In genomic region chr6:122381494-122382083, GRCh38 we compare ENCODE assay signal across 8 cellular contexts. TPM values are rescaled to one million over a fixed set of nuclear protein-coding genes. Genes with fewer than 3 reads are reported as not detected.
DNase-seq lines count a peak whose midpoint lies in the region; ATAC-seq, FAIRE-seq and TF ChIP-seq lines count a peak whose summit lies in the region.

No MANE protein-coding gene starts in this region.

- ATAC-seq in HG03280 (IDR thresholded peaks at IDR 0.05; ENCODE audit: unreplicated experiment): peak; percentile 100
- ATAC-seq in stimulated activated naive B cell treated with anti-CD40 and anti-IgM and Interleukin-4, amounts not matched to agents 10 μg/mL and 1 μg/mL and 100 μg/mL, for 72 hours (replicated peaks): peak; percentile 82 to 90

- intact Hi-C loops in CD4-positive, alpha-beta memory T cell (cut with micrococcal nuclease): loop anchor here (1.0 to 5.0 kb wide), 6 partner anchors 18 to 149 kb away; partner anchors contain the start of genes HSF2 and SERINC1

- POLR2A ChIA-PET in CD4-positive, alpha-beta memory T cell (lab: Charles Lee; ENCODE audit: partially characterized antibody): interaction anchor here (1.0 kb wide), 1 partner anchor 149 kb away, joined by 4 read pairs; no protein-coding TSS in a partner anchor

- peaks cover 3% of the 10 kb centered on the region in 2 donors for H3K27me3 Mint-ChIP-seq in CD4-positive, alpha-beta memory T cell
- H3K27me3 Mint-ChIP-seq in endodermal cell (ENCODE audit: insufficient read depth): peaks cover 80% of the 10 kb centered on the region
- H3K27me3 Mint-ChIP-seq in stimulated activated naive B cell treated with anti-CD40 and anti-IgM and Interleukin-4, amounts not matched to agents 10 μg/mL and 1 μg/mL and 100 μg/mL, for 72 hours: peaks cover 11 to 13% of the 10 kb centered on the region in 2 donors

- TF ChIP-seq CTCF in endodermal cell (conservative IDR thresholded peaks at IDR 0.05): peak; percentile 83

- H3K27ac ChIP-seq in CD4-positive, alpha-beta memory T cell (ENCODE audit: low read depth, low read length): no peak overlapping the region
- no peak overlapping the region for H3K27ac ChIP-seq in endodermal cell (ENCODE audit: low read depth, low read length)

- H3K36me3 Mint-ChIP-seq in CD4-positive, alpha-beta memory T cell: no peaks in the 10 kb centered on the region
- no peaks in the 10 kb centered on the region for H3K36me3 Mint-ChIP-seq in endodermal cell (ENCODE audit: low read depth)
- no peaks in the 10 kb centered on the region for H3K36me3 Mint-ChIP-seq in stimulated activated naive B cell treated with anti-CD40 and anti-IgM and Interleukin-4, amounts not matched to agents 10 μg/mL and 1 μg/mL and 100 μg/mL, for 72 hours

- H3K9me3 ChIP-seq in CD4-positive, alpha-beta memory T cell (ENCODE audit: control insufficient read depth in 1 of 2, low read length in 2 of 2): no peaks in the 10 kb centered on the region
- no peaks in the 10 kb centered on the region for H3K9me3 ChIP-seq in endodermal cell (ENCODE audit: control insufficient read depth, low read length)

- peaks cover 1 to 5% (median 4%) of the 10 kb centered on the region in 4 donors for H3K4me1 Mint-ChIP-seq in CD4-positive, alpha-beta memory T cell
- no peaks in the 10 kb centered on the region for H3K4me1 Mint-ChIP-seq in endodermal cell
- peaks cover 0 to 1% of the 10 kb centered on the region in 2 donors for H3K4me1 Mint-ChIP-seq in stimulated activated naive B cell treated with anti-CD40 and anti-IgM and Interleukin-4, amounts not matched to agents 10 μg/mL and 1 μg/mL and 100 μg/mL, for 72 hours

- H3K4me1 ChIP-seq in CD4-positive, alpha-beta memory T cell (ENCODE audit: insufficient read depth, low read length): no peaks in the 10 kb centered on the region
- no peaks in the 10 kb centered on the region for H3K4me1 ChIP-seq in endodermal cell (ENCODE audit: control insufficient read depth, insufficient read depth, low read length)

- H3K9me3 Mint-ChIP-seq in CD4-positive, alpha-beta memory T cell: no peaks in the 10 kb centered on the region
- H3K9me3 Mint-ChIP-seq in endodermal cell: peaks cover 3% of the 10 kb centered on the region
- no peaks in the 10 kb centered on the region for H3K9me3 Mint-ChIP-seq in stimulated activated naive B cell treated with anti-CD40 and anti-IgM and Interleukin-4, amounts not matched to agents 10 μg/mL and 1 μg/mL and 100 μg/mL, for 72 hours

- H3K9ac ChIP-seq in endodermal cell (ENCODE audit: extremely low read depth, low read length, poor library complexity, severe bottlenecking): no peak overlapping the region

- CTCF ChIA-PET in CD4-positive, alpha-beta memory T cell (lab: Charles Lee; ENCODE audit: partially characterized antibody): interaction anchor here (0.7 to 9.2 kb wide), 17 partner anchors 9 to 149 kb away, joined by 3 to 151 read pairs (median 3); partner anchors contain the start of genes HSF2 and SERINC1

- H3K36me3 ChIP-seq in CD4-positive, alpha-beta memory T cell (ENCODE audit: insufficient read depth, low read length): no peaks in the 10 kb centered on the region
- H3K36me3 ChIP-seq in endodermal cell (ENCODE audit: control insufficient read depth, insufficient read depth, low read length): no peaks in the 10 kb centered on the region

- no peak overlapping the region for H3K4me3 ChIP-seq in CD4-positive, alpha-beta memory T cell (ENCODE audit: low read length in 2 of 2)
- H3K4me3 ChIP-seq in endodermal cell (ENCODE audit: low read length): no peak overlapping the region

- H3K27ac Mint-ChIP-seq in CD4-positive, alpha-beta memory T cell: no peak overlapping the region
- H3K27ac Mint-ChIP-seq in endodermal cell: no peak overlapping the region
- H3K27ac Mint-ChIP-seq in stimulated activated naive B cell treated with anti-CD40 and anti-IgM and Interleukin-4, amounts not matched to agents 10 μg/mL and 1 μg/mL and 100 μg/mL, for 72 hours: no peak overlapping the region

- H3K4me3 Mint-ChIP-seq in CD4-positive, alpha-beta memory T cell: no peak overlapping the region
- no peak overlapping the region for H3K4me3 Mint-ChIP-seq in endodermal cell
- H3K4me3 Mint-ChIP-seq in stimulated activated naive B cell treated with anti-CD40 and anti-IgM and Interleukin-4, amounts not matched to agents 10 μg/mL and 1 μg/mL and 100 μg/mL, for 72 hours: no peak overlapping the region

- peak; percentile 93 for FAIRE-seq in GM19239 (lab: Jason Lieb, UNC)

- H3K27me3 ChIP-seq in CD4-positive, alpha-beta memory T cell (ENCODE audit: insufficient read depth, low read length): no peaks in the 10 kb centered on the region
- peaks cover 45% of the 10 kb centered on the region for H3K27me3 ChIP-seq in endodermal cell (ENCODE audit: control insufficient read depth, insufficient read depth, low read length, poor library complexity, severe bottlenecking)

- peak; percentile 65 to 70 (median 68) for DNase-seq in CD4-positive, alpha-beta memory T cell
- DNase-seq in GM19239 (ENCODE audit: insufficient read length, low spot score): peak; percentile 17
- DNase-seq in NCI-H526 treated with DMSO at 0.1 percent for 48 hours (lab: John Stamatoyannopoulos, UW): peak; percentile 12
- DNase-seq in activated CD4-positive, alpha-beta T cell treated with anti-CD3 and anti-CD28 coated beads, Interleukin-2, amount 50 U/mL, for 48 hours: peak; percentile 55 to 63
- DNase-seq in endodermal cell: peak; percentile 82
- DNase-seq in middle frontal gyrus (ENCODE audit: extremely low spot score, low spot score): peak; percentile 31
- peak; percentile 26 for DNase-seq in stimulated activated naive B cell treated with anti-CD40 and anti-IgM and Interleukin-4, amounts not matched to agents 10 μg/mL and 1 μg/mL and 100 μg/mL, for 72 hours

- 17 to 20% methylated on average over 3 to 5 of the region's 6 CpGs for WGBS in endodermal cell (ENCODE audit: insufficient coverage in 1 of 2, insufficient read length in 1 of 2), 2 experiments

RNA-seq across cellular contexts. Expression of gene HSF2, which starts 17.9 kb away (rescaled TPM):
- 10 to 100 TPM; 15.7 to 17.4 TPM for total RNA-seq in CD4-positive, alpha-beta memory T cell
- 10 to 100 TPM; 15.8 to 20.7 TPM for polyA plus RNA-seq in CD4-positive, alpha-beta memory T cell
- total RNA-seq in endodermal cell: 10 to 100 TPM; 21.0 to 34.2 TPM
- 43.1 TPM for polyA plus RNA-seq in endodermal cell (2013, experiment 1 of 2)
- 41.2 TPM for polyA plus RNA-seq in endodermal cell (2013, experiment 2 of 2)

Comparison
In these comparisons a context has a peak if more than half of its experiments do, and no peak if none do; other contexts are left out.
1. DNase-seq: peak in every context shown above with its lines; median percentile 82 in endodermal cell; 68 in CD4-positive, alpha-beta memory T cell; 59 in activated CD4-positive, alpha-beta T cell treated with anti-CD3 and anti-CD28 coated beads, Interleukin-2, amount 50 U/mL, for 48 hours; 31 in middle frontal gyrus; 26 in stimulated activated naive B cell treated with anti-CD40 and anti-IgM and Interleukin-4, amounts not matched to agents 10 μg/mL and 1 μg/mL and 100 μg/mL, for 72 hours; 17 in GM19239; 12 in NCI-H526 treated with DMSO at 0.1 percent for 48 hours.